Comparison of ENCODE assay signal across 2 cellular contexts in the genomic region with DNA sequence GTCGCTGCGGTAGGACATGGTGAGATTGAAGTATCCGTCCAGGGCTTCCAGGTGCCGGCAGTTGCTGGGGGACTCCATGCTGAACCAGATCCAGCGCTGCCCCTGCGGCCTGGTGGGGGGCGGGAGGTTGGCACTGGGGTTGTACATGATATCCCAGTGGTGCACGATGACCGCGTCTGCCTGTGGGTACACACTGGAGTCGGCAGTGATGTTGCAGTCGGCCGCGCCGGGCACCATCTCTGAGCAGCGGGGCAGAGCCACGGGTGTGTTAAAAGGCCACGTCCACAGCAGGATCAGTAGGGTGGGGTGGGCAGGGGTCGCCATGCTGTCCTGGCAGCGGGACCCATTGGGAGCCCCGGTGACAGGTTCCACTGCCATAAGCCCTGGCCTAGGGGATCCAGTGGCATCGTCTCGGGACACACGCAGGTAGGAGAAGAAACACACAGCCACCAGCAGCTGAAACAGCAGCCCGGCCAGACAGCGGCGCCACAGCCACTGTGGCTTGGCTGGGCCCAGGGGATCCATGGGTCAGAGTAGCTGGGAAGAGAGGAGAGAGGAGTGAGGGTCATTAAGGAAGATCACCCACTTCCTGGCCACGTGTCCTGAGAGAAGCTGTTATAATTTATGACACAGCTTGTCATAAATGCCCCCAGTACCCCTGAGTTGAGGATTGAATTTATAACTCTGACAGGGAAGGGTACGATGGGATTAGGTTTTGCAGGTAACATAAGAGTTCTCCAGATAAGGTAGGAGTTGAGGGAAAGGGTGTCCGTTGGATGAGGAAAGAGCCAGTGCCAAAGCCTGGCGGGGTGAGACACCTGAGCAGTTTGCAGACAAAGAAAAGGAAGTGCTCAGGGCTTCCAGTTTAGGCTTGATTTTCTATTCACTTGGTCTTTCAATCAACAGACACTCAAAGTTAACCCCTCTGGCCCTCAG.
TF ChIP-seq lines count a peak whose summit lies in the region.

No MANE protein-coding gene starts in this region.

TF ChIP-seq in HEK293, 187 proteins besides CTCF, POLR2A, EP300 and RAD21:
- TF ChIP-seq ZBTB1 (tag by site-specific recombination; IDR thresholded peaks at IDR 0.05) (no peak), ZNF394 (tag by site-specific recombination; IDR thresholded peaks at IDR 0.05; ENCODE audit: borderline replicate concordance) (0 out of 2 replicates have a peak, but pooled peaks have one; percentile 34), ZFP3 (tag by site-specific recombination; IDR thresholded peaks at IDR 0.05; ENCODE audit: low read depth) (peak; percentile 96)
TF ChIP-seq in HEK293: peak in this region for 2.

TF ChIP-seq in K562, 482 proteins besides CTCF, POLR2A, EP300 and RAD21:
- TF ChIP-seq, protein P1, sequence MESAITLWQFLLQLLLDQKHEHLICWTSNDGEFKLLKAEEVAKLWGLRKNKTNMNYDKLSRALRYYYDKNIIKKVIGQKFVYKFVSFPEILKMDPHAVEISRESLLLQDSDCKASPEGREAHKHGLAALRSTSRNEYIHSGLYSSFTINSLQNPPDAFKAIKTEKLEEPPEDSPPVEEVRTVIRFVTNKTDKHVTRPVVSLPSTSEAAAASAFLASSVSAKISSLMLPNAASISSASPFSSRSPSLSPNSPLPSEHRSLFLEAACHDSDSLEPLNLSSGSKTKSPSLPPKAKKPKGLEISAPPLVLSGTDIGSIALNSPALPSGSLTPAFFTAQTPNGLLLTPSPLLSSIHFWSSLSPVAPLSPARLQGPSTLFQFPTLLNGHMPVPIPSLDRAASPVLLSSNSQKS (CRISPR knock-in tag; IDR thresholded peaks at IDR 0.05) = no peak
- TF ChIP-seq SPI1 (IDR thresholded peaks at IDR 0.05; ENCODE audit: borderline replicate concordance, low read depth, low read length) = 0 out of 2 replicates have a peak, but pooled peaks have one; percentile 25
- peak; percentile 49 for TF ChIP-seq MEIS2 (IDR thresholded peaks at IDR 0.05; ENCODE audit: partially characterized antibody)
- TF ChIP-seq, protein P2, sequence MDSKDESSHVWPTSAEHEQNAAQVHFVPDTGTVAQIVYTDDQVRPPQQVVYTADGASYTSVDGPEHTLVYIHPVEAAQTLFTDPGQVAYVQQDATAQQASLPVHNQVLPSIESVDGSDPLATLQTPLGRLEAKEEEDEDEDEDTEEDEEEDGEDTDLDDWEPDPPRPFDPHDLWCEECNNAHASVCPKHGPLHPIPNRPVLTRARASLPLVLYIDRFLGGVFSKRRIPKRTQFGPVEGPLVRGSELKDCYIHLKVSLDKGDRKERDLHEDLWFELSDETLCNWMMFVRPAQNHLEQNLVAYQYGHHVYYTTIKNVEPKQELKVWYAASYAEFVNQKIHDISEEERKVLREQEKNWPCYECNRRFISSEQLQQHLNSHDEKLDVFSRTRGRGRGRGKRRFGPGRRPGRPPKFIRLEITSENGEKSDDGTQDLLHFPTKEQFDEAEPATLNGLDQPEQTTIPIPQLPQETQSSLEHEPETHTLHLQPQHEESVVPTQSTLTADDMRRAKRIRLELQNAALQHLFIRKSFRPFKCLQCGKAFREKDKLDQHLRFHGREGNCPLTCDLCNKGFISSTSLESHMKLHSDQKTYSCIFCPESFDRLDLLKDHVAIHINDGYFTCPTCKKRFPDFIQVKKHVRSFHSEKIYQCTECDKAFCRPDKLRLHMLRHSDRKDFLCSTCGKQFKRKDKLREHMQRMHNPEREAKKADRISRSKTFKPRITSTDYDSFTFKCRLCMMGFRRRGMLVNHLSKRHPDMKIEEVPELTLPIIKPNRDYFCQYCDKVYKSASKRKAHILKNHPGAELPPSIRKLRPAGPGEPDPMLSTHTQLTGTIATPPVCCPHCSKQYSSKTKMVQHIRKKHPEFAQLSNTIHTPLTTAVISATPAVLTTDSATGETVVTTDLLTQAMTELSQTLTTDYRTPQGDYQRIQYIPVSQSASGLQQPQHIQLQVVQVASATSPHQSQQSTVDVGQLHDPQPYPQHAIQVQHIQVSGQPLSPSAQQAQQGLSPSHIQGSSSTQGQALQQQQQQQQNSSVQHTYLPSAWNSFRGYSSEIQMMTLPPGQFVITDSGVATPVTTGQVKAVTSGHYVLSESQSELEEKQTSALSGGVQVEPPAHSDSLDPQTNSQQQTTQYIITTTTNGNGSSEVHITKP (IDR thresholded peaks at IDR 0.05; ENCODE audit: partially characterized antibody) = no peak
- TF ChIP-seq, protein P3, sequence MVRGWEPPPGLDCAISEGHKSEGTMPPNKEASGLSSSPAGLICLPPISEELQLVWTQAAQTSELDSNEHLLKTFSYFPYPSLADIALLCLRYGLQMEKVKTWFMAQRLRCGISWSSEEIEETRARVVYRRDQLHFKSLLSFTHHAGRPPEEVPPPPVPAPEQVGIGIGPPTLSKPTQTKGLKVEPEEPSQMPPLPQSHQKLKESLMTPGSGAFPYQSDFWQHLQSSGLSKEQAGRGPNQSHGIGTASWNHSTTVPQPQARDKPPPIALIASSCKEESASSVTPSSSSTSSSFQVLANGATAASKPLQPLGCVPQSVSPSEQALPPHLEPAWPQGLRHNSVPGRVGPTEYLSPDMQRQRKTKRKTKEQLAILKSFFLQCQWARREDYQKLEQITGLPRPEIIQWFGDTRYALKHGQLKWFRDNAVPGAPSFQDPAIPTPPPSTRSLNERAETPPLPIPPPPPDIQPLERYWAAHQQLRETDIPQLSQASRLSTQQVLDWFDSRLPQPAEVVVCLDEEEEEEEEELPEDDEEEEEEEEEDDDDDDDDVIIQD (CRISPR knock-in tag; IDR thresholded peaks at IDR 0.05) = no peak
